Comparison of ENCODE assay signal across 8 cellular contexts in the genomic region with DNA sequence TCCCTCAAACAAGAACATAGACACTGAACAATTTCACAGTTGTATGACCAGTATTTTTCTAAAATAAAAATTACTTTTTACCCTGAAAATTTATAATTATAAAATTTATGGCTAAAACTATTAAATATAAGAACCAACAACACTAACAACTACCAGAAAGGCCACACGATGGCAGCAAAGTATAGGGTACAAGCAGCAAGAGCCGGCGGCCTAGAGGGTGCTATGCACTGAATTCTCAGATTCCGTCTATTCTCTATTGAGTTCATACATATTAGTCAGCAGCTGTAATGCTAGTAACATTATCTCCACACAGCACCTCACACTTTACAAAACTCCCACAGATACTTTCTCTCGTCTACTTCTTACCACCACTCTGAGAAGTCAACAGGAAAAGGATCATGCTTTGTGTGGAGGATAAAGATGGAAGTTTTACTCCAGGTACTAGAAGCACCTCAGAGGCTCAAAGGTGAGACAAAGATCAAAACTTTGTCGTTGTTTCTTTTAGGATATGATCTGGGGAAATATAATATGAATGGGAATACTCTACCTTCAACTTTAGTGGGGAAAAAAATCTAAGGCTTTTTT.
DNase-seq lines count a peak whose midpoint lies in the region; ATAC-seq and TF ChIP-seq lines count a peak whose summit lies in the region.

No MANE protein-coding gene starts in this region.

- TF ChIP-seq CTCF in epithelial cell of proximal tubule (conservative IDR thresholded peaks at IDR 0.05; ENCODE audit: low read depth, low read length) (peak; percentile 80), suprapubic skin (IDR thresholded peaks at IDR 0.05) (peak; percentile 5 to 62)

- POLR2A ChIA-PET in naive thymus-derived CD4-positive, alpha-beta T cell (lab: Charles Lee): no interaction called here

- H3K9me3 ChIP-seq in naive thymus-derived CD4-positive, alpha-beta T cell (ENCODE audit: control insufficient read depth in 2 of 3, low read length in 3 of 3): no peaks in the 10 kb centered on the region
- H3K9me3 ChIP-seq in suprapubic skin: no peaks in the 10 kb centered on the region

- no peak overlapping the region for H3K4me3 ChIP-seq in epithelial cell of proximal tubule (ENCODE audit: low read depth, low read length)
- H3K4me3 ChIP-seq in naive thymus-derived CD4-positive, alpha-beta T cell (ENCODE audit: low read length): no peak overlapping the region
- H3K4me3 ChIP-seq in suprapubic skin: no peak overlapping the region

- peak; percentile 83 for DNase-seq in DMS153 treated with DMSO at 0.1 percent for 48 hours (lab: John Stamatoyannopoulos, UW; ENCODE audit: unreplicated experiment)
- DNase-seq in HUDEP-2 (lab: John Stamatoyannopoulos, UW; ENCODE audit: unreplicated experiment in 76 of 76): peak in 59 of 76 experiments; percentile 2 to 73 (median 35)
- DNase-seq in NOMO-1 treated with dmso at 0.1 percent for 144 hours (lab: John Stamatoyannopoulos, UW; ENCODE audit: unreplicated experiment): peak; percentile 60
- DNase-seq in activated CD8-positive, alpha-beta memory T cell treated with anti-CD3 and anti-CD28 coated beads, Interleukin-2, amount 50 U/mL, for 24 hours (ENCODE audit: extremely low read depth): peak; percentile 25
- peak; percentile 30 for DNase-seq in epithelial cell of proximal tubule (ENCODE audit: low read depth)
- peak in 8 of 9 donors; percentile 10 to 54 (median 36) for DNase-seq in naive thymus-derived CD4-positive, alpha-beta T cell
- peak; percentile 68 to 82 for DNase-seq in suprapubic skin (ENCODE audit: low spot score in 2 of 2)

- peak; percentile 91 for ATAC-seq in GM21515 (IDR thresholded peaks at IDR 0.05; ENCODE audit: unreplicated experiment)
- ATAC-seq in naive thymus-derived CD4-positive, alpha-beta T cell: peak; percentile 55

- H3K9me3 Mint-ChIP-seq in naive thymus-derived CD4-positive, alpha-beta T cell: no peaks in the 10 kb centered on the region

- H3K27me3 ChIP-seq in naive thymus-derived CD4-positive, alpha-beta T cell (ENCODE audit: control insufficient read depth in 2 of 2, insufficient read depth in 2 of 2, low read length in 2 of 2): no peaks in the 10 kb centered on the region
- no peaks in the 10 kb centered on the region for H3K27me3 ChIP-seq in suprapubic skin

- no peaks in the 10 kb centered on the region for H3K36me3 ChIP-seq in naive thymus-derived CD4-positive, alpha-beta T cell (ENCODE audit: control insufficient read depth in 2 of 3, insufficient read depth in 3 of 3, low read length in 3 of 3)
- no peaks in the 10 kb centered on the region for H3K36me3 ChIP-seq in suprapubic skin

- peaks cover 0 to 10% (median 9%) of the 10 kb centered on the region in 7 donors for H3K4me1 Mint-ChIP-seq in naive thymus-derived CD4-positive, alpha-beta T cell

- CTCF ChIA-PET in naive thymus-derived CD4-positive, alpha-beta T cell (lab: Charles Lee): no interaction called here

- TF ChIP-seq POLR2A in suprapubic skin (IDR thresholded peaks at IDR 0.05): no peak

- TF ChIP-seq EP300 in suprapubic skin (IDR thresholded peaks at IDR 0.05): no peak

- intact Hi-C loops in naive thymus-derived CD4-positive, alpha-beta T cell (cut with micrococcal nuclease): loop anchor here (1.0 to 10.0 kb wide), 6 partner anchors 99 to 1838 kb away; no protein-coding TSS in a partner anchor

- H3K4me1 ChIP-seq in naive thymus-derived CD4-positive, alpha-beta T cell (ENCODE audit: control insufficient read depth in 2 of 2, insufficient read depth in 2 of 2, low read length in 2 of 2): no peaks in the 10 kb centered on the region
- no peaks in the 10 kb centered on the region for H3K4me1 ChIP-seq in suprapubic skin

- H3K27me3 Mint-ChIP-seq in naive thymus-derived CD4-positive, alpha-beta T cell: peaks cover 17 to 31% (median 23%) of the 10 kb centered on the region in 5 donors

- no peak overlapping the region for H3K27ac Mint-ChIP-seq in naive thymus-derived CD4-positive, alpha-beta T cell

- WGBS in suprapubic skin: 10% methylated on average over 6 of the region's 6 CpGs

- H3K4me3 Mint-ChIP-seq in naive thymus-derived CD4-positive, alpha-beta T cell: no peak overlapping the region

- H3K27ac ChIP-seq in naive thymus-derived CD4-positive, alpha-beta T cell (ENCODE audit: low read depth, low read length): no peak overlapping the region
- H3K27ac ChIP-seq in suprapubic skin: no peak overlapping the region

- H3K36me3 Mint-ChIP-seq in naive thymus-derived CD4-positive, alpha-beta T cell: no peaks in the 10 kb centered on the region

Comparison
In these comparisons a context has a peak if more than half of its experiments do, and no peak if none do; other contexts are left out.
1. DNase-seq: peak in every context shown above with its lines; median percentile 83 in DMS153 treated with DMSO at 0.1 percent for 48 hours; 75 in suprapubic skin; 60 in NOMO-1 treated with dmso at 0.1 percent for 144 hours; 36 in naive thymus-derived CD4-positive, alpha-beta T cell; 35 in HUDEP-2; 30 in epithelial cell of proximal tubule; 25 in activated CD8-positive, alpha-beta memory T cell treated with anti-CD3 and anti-CD28 coated beads, Interleukin-2, amount 50 U/mL, for 24 hours.